1 cellular context compared by ENCODE assay signal in the genomic region with DNA sequence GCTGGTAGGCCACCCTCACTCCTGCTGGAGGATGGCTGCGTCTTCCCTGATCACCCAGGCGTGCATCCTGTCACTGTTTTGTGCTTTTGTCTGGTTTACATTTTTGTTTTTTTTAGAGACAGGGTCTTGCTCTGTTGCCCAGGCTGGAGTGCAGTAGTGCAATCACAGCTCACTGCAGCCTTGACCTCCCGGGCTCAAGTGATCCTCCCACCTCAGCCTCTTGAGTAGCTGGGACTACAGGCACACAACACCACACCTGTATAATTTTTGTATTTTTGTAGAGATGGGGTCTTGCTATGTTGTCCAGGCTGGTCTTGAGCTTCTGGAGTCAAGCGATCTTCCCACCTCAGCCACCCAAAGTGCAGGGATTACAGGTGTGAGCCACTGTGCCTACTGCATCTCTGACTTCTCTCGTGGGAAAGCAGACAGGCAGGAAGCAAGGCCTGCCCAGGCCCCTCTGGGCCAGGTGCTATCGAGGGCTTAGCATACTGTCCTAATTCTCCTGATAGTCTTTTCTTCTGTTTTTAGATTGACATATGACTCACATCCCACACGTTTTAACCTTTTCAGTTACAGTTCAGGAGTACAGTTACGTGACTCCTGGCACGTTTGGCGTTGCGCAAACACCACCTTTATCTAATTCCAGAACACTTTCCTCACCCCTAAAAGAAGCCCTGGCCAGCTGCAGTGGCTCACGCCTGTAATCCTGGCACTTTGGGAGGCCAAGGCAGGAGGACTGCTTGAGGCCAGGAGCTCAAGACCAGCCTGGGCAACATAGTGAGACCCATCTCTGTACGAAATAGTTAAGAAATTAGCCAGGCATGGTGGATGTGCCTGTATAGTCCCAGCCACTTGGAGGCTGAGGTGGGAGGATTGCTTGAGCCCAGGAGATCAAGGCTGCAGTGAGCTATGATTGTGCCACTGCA.
TF ChIP-seq lines count a peak whose summit lies in the region.
"Not testable (repeated sequence)": the region's sequence is repeated elsewhere in the genome, so short reads cannot be mapped to it uniquely, and the experiment has no call there.

No MANE protein-coding gene starts in this region.

TF ChIP-seq in HepG2, 621 proteins besides CTCF, POLR2A, EP300 and RAD21 (continued from another document and continues in another):
- TF ChIP-seq, protein P1, sequence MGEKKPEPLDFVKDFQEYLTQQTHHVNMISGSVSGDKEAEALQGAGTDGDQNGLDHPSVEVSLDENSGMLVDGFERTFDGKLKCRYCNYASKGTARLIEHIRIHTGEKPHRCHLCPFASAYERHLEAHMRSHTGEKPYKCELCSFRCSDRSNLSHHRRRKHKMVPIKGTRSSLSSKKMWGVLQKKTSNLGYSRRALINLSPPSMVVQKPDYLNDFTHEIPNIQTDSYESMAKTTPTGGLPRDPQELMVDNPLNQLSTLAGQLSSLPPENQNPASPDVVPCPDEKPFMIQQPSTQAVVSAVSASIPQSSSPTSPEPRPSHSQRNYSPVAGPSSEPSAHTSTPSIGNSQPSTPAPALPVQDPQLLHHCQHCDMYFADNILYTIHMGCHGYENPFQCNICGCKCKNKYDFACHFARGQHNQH (CRISPR knock-in tag; IDR thresholded peaks at IDR 0.05): peak; percentile 74; the same call in 1 of the 2 replicates
- TF ChIP-seq, protein P2, sequence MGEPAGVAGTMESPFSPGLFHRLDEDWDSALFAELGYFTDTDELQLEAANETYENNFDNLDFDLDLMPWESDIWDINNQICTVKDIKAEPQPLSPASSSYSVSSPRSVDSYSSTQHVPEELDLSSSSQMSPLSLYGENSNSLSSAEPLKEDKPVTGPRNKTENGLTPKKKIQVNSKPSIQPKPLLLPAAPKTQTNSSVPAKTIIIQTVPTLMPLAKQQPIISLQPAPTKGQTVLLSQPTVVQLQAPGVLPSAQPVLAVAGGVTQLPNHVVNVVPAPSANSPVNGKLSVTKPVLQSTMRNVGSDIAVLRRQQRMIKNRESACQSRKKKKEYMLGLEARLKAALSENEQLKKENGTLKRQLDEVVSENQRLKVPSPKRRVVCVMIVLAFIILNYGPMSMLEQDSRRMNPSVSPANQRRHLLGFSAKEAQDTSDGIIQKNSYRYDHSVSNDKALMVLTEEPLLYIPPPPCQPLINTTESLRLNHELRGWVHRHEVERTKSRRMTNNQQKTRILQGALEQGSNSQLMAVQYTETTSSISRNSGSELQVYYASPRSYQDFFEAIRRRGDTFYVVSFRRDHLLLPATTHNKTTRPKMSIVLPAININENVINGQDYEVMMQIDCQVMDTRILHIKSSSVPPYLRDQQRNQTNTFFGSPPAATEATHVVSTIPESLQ (CRISPR knock-in tag; conservative IDR thresholded peaks at IDR 0.05): 0 out of 2 replicates have a peak, but pooled peaks have one; percentile 51
- TF ChIP-seq ATF7 (IDR thresholded peaks at IDR 0.05): peak; percentile 29; the same call in 1 of the 2 replicates
- TF ChIP-seq ATF7 (CRISPR knock-in tag; IDR thresholded peaks at IDR 0.05): peak; percentile 71
- TF ChIP-seq ZSCAN25 (CRISPR knock-in tag; IDR thresholded peaks at IDR 0.05): peak; percentile 77
- peak; percentile 22; the same call in 1 of the 2 replicates for TF ChIP-seq HNF4G (IDR thresholded peaks at IDR 0.05; ENCODE audit: borderline replicate concordance, low read depth, low read length)
- not testable (repeated sequence) for TF ChIP-seq HNF4G (CRISPR knock-in tag; IDR thresholded peaks at IDR 0.05; ENCODE audit: borderline replicate concordance, low read depth)
- TF ChIP-seq, protein P3, sequence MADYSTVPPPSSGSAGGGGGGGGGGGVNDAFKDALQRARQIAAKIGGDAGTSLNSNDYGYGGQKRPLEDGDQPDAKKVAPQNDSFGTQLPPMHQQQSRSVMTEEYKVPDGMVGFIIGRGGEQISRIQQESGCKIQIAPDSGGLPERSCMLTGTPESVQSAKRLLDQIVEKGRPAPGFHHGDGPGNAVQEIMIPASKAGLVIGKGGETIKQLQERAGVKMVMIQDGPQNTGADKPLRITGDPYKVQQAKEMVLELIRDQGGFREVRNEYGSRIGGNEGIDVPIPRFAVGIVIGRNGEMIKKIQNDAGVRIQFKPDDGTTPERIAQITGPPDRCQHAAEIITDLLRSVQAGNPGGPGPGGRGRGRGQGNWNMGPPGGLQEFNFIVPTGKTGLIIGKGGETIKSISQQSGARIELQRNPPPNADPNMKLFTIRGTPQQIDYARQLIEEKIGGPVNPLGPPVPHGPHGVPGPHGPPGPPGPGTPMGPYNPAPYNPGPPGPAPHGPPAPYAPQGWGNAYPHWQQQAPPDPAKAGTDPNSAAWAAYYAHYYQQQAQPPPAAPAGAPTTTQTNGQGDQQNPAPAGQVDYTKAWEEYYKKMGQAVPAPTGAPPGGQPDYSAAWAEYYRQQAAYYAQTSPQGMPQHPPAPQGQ (CRISPR knock-in tag; IDR thresholded peaks at IDR 0.05; ENCODE audit: borderline replicate concordance): peak; percentile 80; the same call in 1 of the 2 replicates
- TF ChIP-seq ZNF441 (CRISPR knock-in tag; IDR thresholded peaks at IDR 0.05; ENCODE audit: borderline replicate concordance): 0 out of 2 replicates have a peak, but pooled peaks have one; percentile 42
- peak; percentile 96 for TF ChIP-seq FOSL2 (CRISPR knock-in tag; IDR thresholded peaks at IDR 0.05)
- TF ChIP-seq ERF (CRISPR knock-in tag; IDR thresholded peaks at IDR 0.05): peak; percentile 92
- TF ChIP-seq JUN (CRISPR knock-in tag; IDR thresholded peaks at IDR 0.05): peak; percentile 86
- TF ChIP-seq KAT8 (CRISPR knock-in tag; IDR thresholded peaks at IDR 0.05): peak; percentile 80
- 0 out of 2 replicates have a peak, but pooled peaks have one; percentile 27 for TF ChIP-seq NFYC (CRISPR knock-in tag; IDR thresholded peaks at IDR 0.05)
- TF ChIP-seq ZNF337 (CRISPR knock-in tag; IDR thresholded peaks at IDR 0.05; ENCODE audit: borderline replicate concordance, low read depth): peak; percentile 84; the same call in 1 of the 2 replicates
- TF ChIP-seq HMG20A (CRISPR knock-in tag; IDR thresholded peaks at IDR 0.05; ENCODE audit: borderline replicate concordance): peak; percentile 90
- TF ChIP-seq, protein P4, sequence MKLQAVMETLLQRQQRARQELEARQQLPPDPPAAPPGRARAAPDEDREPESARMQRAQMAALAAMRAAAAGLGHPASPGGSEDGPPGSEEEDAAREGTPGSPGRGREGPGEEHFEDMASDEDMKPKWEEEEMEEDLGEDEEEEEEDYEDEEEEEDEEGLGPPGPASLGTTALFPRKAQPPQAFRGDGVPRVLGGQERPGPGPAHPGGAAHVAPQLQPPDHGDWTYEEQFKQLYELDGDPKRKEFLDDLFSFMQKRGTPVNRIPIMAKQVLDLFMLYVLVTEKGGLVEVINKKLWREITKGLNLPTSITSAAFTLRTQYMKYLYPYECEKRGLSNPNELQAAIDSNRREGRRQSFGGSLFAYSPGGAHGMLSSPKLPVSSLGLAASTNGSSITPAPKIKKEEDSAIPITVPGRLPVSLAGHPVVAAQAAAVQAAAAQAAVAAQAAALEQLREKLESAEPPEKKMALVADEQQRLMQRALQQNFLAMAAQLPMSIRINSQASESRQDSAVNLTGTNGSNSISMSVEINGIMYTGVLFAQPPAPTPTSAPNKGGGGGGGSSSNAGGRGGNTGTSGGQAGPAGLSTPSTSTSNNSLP (IDR thresholded peaks at IDR 0.05; ENCODE audit: low read depth, low read length): peak; percentile 27; the same call in 1 of the 2 replicates
- peak; percentile 56; the same call in 1 of the 2 replicates for TF ChIP-seq KDM2A (CRISPR knock-in tag; IDR thresholded peaks at IDR 0.05; ENCODE audit: borderline replicate concordance, low read depth)
- TF ChIP-seq, protein P5, sequence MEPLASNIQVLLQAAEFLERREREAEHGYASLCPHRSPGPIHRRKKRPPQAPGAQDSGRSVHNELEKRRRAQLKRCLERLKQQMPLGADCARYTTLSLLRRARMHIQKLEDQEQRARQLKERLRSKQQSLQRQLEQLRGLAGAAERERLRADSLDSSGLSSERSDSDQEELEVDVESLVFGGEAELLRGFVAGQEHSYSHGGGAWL (CRISPR knock-in tag; IDR thresholded peaks at IDR 0.05): peak; percentile 27; the same call in 1 of the 2 replicates
- TF ChIP-seq, protein P6, sequence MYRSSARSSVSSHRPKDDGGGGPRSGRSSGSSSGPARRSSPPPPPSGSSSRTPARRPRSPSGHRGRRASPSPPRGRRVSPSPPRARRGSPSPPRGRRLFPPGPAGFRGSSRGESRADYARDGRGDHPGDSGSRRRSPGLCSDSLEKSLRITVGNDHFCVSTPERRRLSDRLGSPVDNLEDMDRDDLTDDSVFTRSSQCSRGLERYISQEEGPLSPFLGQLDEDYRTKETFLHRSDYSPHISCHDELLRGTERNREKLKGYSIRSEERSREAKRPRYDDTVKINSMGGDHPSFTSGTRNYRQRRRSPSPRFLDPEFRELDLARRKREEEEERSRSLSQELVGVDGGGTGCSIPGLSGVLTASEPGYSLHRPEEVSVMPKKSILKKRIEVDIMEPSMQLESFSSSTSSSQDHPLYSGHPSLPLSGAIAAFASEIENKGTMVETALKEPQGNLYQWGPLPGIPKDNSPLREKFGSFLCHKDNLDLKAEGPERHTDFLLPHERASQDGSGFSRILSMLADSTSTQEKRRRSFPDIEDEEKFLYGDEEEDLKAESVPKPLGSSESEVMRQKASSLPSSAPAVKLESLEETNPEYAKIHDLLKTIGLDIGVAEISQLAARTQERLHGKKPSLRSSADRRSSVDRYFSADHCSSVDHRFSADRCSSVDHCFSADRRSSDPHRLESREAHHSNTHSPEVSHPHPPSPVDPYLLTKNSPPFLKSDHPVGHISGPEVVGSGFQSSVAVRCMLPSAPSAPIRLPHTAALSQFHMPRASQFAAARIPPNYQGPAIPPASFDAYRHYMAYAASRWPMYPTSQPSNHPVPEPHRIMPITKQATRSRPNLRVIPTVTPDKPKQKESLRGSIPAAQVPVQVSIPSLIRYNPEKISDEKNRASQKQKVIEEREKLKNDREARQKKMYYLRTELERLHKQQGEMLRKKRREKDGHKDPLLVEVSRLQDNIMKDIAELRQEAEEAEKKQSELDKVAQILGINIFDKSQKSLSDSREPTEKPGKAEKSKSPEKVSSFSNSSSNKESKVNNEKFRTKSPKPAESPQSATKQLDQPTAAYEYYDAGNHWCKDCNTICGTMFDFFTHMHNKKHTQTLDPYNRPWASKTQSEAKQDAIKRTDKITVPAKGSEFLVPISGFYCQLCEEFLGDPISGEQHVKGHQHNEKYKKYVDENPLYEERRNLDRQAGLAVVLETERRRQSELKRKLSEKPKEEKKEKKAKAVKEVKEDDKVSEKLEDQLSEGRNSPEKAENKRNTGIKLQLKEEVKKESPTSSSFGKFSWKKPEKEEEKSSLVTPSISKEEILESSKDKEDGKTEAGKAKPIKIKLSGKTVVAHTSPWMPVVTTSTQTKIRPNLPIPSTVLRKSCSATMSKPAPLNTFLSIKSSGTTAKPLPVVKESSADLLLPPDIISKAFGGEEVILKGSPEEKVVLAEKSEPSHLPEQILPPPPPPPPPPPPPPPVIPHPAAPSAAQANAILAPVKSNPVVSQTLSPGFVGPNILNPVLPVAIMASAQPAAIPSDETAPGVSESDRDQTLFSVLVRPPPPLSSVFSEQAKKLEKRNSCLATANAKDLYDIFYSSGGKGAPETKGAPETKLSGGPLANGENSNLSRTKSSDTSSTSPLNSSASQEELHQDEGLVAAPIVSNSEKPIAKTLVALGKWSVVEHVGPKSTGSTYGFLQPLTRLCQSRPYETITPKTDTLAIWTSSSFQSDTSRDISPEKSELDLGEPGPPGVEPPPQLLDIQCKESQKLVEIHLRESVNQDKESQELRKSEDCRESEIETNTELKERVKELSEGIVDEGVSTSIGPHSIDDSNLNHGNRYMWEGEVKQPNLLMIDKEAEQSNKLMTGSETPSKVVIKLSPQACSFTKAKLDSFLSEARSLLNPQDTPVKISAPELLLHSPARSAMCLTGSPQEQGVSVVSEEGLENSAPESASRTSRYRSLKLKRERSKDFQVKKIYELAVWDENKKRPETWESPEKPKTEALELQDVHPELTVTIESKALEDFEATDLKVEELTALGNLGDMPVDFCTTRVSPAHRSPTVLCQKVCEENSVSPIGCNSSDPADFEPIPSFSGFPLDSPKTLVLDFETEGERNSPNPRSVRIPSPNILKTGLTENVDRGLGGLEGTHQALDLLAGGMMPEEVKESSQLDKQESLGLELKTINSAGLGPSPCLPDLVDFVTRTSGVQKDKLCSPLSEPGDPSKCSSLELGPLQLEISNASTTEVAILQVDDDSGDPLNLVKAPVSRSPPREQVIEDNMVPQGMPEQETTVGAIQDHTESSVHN (CRISPR knock-in tag; IDR thresholded peaks at IDR 0.05): peak; percentile 47; the same call in 1 of the 2 replicates
- peak; percentile 30; the same call in 1 of the 2 replicates for TF ChIP-seq GFI1 (CRISPR knock-in tag; IDR thresholded peaks at IDR 0.05; ENCODE audit: borderline replicate concordance)
- TF ChIP-seq, protein P7, sequence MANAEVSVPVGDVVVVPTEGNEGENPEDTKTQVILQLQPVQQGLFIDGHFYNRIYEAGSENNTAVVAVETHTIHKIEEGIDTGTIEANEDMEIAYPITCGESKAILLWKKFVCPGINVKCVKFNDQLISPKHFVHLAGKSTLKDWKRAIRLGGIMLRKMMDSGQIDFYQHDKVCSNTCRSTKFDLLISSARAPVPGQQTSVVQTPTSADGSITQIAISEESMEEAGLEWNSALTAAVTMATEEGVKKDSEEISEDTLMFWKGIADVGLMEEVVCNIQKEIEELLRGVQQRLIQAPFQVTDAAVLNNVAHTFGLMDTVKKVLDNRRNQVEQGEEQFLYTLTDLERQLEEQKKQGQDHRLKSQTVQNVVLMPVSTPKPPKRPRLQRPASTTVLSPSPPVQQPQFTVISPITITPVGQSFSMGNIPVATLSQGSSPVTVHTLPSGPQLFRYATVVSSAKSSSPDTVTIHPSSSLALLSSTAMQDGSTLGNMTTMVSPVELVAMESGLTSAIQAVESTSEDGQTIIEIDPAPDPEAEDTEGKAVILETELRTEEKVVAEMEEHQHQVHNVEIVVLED (CRISPR knock-in tag; IDR thresholded peaks at IDR 0.05; ENCODE audit: borderline replicate concordance): peak; percentile 75
- TF ChIP-seq TBX3 (IDR thresholded peaks at IDR 0.05; ENCODE audit: borderline replicate concordance): peak; percentile 85; the same call in 1 of the 2 replicates
- TF ChIP-seq ZSCAN29 (CRISPR knock-in tag; conservative IDR thresholded peaks at IDR 0.05): peak; percentile 90
- TF ChIP-seq GLI4 (CRISPR knock-in tag; IDR thresholded peaks at IDR 0.05; ENCODE audit: borderline replicate concordance): peak; percentile 73
